ENCODE assay signal across 1 cellular context in the genomic region with DNA sequence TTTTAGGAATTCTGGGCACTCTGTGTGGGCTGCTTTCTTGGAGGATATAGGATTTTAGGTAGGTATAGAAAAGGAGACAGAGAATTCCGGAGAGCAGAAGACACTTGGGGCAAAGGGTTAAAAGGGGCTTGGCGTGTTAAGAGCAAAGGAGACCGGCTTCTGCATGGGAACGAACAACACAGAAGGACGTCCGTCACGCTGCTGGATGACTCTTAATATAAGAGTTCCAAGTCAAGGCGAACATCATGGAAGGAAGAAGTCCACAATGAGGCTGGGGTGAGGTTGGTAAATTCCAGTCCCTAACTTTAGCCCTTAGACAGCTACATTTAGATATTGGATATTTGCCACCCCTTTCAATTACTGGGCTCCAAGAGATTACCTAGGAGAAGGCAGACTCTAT.
TF ChIP-seq lines count a peak whose summit lies in the region.

No MANE protein-coding gene starts in this region.

TF ChIP-seq in HepG2, 621 proteins besides CTCF, POLR2A, EP300 and RAD21:
- no peak for TF ChIP-seq ATM (IDR thresholded peaks at IDR 0.05; ENCODE audit: borderline replicate concordance)
- no peak for TF ChIP-seq ZNF724P (CRISPR knock-in tag; IDR thresholded peaks at IDR 0.05; ENCODE audit: borderline replicate concordance)
- TF ChIP-seq HNRNPLL (IDR thresholded peaks at IDR 0.05; ENCODE audit: low read depth, low read length, poor library complexity, severe bottlenecking), result no peak
- no peak for TF ChIP-seq ZNF234 (CRISPR knock-in tag; conservative IDR thresholded peaks at IDR 0.05)
- no peak for TF ChIP-seq KAT8 (CRISPR knock-in tag; IDR thresholded peaks at IDR 0.05)
- no peak for TF ChIP-seq GRHL1 (CRISPR knock-in tag; conservative IDR thresholded peaks at IDR 0.05)
- no peak for TF ChIP-seq ZNF569 (CRISPR knock-in tag; IDR thresholded peaks at IDR 0.05; ENCODE audit: borderline replicate concordance)
- TF ChIP-seq, protein P1, sequence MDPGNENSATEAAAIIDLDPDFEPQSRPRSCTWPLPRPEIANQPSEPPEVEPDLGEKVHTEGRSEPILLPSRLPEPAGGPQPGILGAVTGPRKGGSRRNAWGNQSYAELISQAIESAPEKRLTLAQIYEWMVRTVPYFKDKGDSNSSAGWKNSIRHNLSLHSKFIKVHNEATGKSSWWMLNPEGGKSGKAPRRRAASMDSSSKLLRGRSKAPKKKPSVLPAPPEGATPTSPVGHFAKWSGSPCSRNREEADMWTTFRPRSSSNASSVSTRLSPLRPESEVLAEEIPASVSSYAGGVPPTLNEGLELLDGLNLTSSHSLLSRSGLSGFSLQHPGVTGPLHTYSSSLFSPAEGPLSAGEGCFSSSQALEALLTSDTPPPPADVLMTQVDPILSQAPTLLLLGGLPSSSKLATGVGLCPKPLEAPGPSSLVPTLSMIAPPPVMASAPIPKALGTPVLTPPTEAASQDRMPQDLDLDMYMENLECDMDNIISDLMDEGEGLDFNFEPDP (CRISPR knock-in tag; conservative IDR thresholded peaks at IDR 0.05), result no peak
- no peak for TF ChIP-seq GMEB1 (CRISPR knock-in tag; IDR thresholded peaks at IDR 0.05; ENCODE audit: borderline replicate concordance)
- TF ChIP-seq, protein P2, sequence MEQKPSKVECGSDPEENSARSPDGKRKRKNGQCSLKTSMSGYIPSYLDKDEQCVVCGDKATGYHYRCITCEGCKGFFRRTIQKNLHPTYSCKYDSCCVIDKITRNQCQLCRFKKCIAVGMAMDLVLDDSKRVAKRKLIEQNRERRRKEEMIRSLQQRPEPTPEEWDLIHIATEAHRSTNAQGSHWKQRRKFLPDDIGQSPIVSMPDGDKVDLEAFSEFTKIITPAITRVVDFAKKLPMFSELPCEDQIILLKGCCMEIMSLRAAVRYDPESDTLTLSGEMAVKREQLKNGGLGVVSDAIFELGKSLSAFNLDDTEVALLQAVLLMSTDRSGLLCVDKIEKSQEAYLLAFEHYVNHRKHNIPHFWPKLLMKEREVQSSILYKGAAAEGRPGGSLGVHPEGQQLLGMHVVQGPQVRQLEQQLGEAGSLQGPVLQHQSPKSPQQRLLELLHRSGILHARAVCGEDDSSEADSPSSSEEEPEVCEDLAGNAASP (CRISPR knock-in tag; IDR thresholded peaks at IDR 0.05; ENCODE audit: borderline replicate concordance), result no peak
- TF ChIP-seq TAF1 (CRISPR knock-in tag; IDR thresholded peaks at IDR 0.05), result no peak
- no peak for TF ChIP-seq SP1 (IDR thresholded peaks at IDR 0.05)
- no peak for TF ChIP-seq SP1 (CRISPR knock-in tag; IDR thresholded peaks at IDR 0.05)
- TF ChIP-seq ZNF17 (CRISPR knock-in tag; IDR thresholded peaks at IDR 0.05), result no peak
- no peak for TF ChIP-seq IRX3 (CRISPR knock-in tag; IDR thresholded peaks at IDR 0.05; ENCODE audit: borderline replicate concordance, low read depth)
- no peak for TF ChIP-seq ZNF260 (CRISPR knock-in tag; IDR thresholded peaks at IDR 0.05; ENCODE audit: borderline replicate concordance, low read depth)
- no peak for TF ChIP-seq FOSL1 (CRISPR knock-in tag; IDR thresholded peaks at IDR 0.05; ENCODE audit: borderline replicate concordance)
- TF ChIP-seq GABPB1 (CRISPR knock-in tag; IDR thresholded peaks at IDR 0.05), result no peak
- TF ChIP-seq, protein P3, sequence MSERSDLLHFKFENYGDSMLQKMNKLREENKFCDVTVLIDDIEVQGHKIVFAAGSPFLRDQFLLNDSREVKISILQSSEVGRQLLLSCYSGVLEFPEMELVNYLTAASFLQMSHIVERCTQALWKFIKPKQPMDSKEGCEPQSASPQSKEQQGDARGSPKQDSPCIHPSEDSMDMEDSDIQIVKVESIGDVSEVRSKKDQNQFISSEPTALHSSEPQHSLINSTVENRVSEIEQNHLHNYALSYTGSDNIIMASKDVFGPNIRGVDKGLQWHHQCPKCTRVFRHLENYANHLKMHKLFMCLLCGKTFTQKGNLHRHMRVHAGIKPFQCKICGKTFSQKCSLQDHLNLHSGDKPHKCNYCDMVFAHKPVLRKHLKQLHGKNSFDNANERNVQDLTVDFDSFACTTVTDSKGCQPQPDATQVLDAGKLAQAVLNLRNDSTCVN (CRISPR knock-in tag; IDR thresholded peaks at IDR 0.05; ENCODE audit: borderline replicate concordance), result no peak
- TF ChIP-seq, protein P4, sequence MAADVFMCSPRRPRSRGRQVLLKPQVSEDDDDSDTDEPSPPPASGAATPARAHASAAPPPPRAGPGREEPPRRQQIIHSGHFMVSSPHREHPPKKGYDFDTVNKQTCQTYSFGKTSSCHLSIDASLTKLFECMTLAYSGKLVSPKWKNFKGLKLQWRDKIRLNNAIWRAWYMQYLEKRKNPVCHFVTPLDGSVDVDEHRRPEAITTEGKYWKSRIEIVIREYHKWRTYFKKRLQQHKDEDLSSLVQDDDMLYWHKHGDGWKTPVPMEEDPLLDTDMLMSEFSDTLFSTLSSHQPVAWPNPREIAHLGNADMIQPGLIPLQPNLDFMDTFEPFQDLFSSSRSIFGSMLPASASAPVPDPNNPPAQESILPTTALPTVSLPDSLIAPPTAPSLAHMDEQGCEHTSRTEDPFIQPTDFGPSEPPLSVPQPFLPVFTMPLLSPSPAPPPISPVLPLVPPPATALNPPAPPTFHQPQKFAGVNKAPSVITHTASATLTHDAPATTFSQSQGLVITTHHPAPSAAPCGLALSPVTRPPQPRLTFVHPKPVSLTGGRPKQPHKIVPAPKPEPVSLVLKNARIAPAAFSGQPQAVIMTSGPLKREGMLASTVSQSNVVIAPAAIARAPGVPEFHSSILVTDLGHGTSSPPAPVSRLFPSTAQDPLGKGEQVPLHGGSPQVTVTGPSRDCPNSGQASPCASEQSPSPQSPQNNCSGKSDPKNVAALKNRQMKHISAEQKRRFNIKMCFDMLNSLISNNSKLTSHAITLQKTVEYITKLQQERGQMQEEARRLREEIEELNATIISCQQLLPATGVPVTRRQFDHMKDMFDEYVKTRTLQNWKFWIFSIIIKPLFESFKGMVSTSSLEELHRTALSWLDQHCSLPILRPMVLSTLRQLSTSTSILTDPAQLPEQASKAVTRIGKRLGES (CRISPR knock-in tag; IDR thresholded peaks at IDR 0.05; ENCODE audit: borderline replicate concordance), result no peak
- TF ChIP-seq HOMEZ (CRISPR knock-in tag; IDR thresholded peaks at IDR 0.05; ENCODE audit: low read depth), result no peak
TF ChIP-seq in HepG2: peak in this region for 0.
